ENCODE assay signal across 2 cellular contexts in the genomic region with DNA sequence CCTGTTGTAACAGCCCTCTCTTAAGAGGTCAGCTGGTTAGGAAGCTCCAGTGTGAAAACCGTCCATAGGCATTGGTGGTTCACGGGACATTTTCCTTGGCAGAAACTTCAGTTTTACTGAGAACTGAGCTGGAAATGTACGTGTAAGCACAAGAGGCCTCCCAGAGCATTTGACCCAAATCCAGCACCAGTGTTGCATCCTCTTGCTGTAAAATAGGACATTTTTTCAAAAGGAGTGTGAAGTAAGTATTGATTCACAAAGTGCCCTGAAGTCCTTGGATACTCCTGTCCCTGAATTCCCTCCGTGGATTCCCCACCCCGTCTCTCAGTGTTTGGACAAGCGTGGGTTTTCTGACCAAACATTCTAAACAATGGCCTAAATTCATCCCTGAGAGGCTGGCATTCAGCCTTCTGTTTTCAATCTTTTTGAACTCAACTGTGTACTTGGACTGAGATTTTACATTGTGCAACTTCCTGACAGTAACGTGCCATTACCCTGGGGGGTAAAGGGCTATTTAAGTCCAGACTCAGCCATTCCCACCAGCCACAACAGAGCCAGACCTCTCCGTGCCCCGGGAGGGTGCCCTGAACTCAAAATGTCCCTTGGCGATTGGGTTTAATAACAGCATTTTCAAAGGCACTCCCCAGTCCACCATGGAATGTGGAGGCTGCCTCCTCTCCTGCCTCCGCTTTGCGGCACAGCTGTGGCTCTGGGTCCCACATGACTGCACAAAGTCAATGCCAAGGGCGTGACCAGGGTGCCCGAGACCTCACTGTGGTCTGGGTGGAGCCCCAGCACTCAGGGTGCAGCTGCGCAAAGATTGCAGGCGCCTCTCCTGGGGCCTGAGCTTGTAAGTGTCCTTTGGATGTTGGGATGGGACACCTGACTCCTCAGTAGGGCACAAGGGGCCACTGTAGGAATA.
TF ChIP-seq lines count a peak whose summit lies in the region.

No MANE protein-coding gene starts in this region.

TF ChIP-seq in Ishikawa, 13 proteins besides CTCF, POLR2A, EP300 and RAD21 (continued from another document):
- peak; percentile 26; the same call in 1 of the 2 replicates for TF ChIP-seq NFIC (IDR thresholded peaks at IDR 0.05)
- TF ChIP-seq TCF12 (IDR thresholded peaks at IDR 0.05; ENCODE audit: low read depth) = peak; percentile 81
- no peak; the same call in 1 of the 2 replicates for TF ChIP-seq FOXM1 (IDR thresholded peaks at IDR 0.05; ENCODE audit: borderline replicate concordance, low read depth)
- TF ChIP-seq, protein P1, sequence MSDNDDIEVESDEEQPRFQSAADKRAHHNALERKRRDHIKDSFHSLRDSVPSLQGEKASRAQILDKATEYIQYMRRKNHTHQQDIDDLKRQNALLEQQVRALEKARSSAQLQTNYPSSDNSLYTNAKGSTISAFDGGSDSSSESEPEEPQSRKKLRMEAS (IDR thresholded peaks at IDR 0.05) = no peak

TF ChIP-seq in liver, 16 proteins besides CTCF, POLR2A, EP300 and RAD21 (continued from another document):
- TF ChIP-seq, protein P2, sequence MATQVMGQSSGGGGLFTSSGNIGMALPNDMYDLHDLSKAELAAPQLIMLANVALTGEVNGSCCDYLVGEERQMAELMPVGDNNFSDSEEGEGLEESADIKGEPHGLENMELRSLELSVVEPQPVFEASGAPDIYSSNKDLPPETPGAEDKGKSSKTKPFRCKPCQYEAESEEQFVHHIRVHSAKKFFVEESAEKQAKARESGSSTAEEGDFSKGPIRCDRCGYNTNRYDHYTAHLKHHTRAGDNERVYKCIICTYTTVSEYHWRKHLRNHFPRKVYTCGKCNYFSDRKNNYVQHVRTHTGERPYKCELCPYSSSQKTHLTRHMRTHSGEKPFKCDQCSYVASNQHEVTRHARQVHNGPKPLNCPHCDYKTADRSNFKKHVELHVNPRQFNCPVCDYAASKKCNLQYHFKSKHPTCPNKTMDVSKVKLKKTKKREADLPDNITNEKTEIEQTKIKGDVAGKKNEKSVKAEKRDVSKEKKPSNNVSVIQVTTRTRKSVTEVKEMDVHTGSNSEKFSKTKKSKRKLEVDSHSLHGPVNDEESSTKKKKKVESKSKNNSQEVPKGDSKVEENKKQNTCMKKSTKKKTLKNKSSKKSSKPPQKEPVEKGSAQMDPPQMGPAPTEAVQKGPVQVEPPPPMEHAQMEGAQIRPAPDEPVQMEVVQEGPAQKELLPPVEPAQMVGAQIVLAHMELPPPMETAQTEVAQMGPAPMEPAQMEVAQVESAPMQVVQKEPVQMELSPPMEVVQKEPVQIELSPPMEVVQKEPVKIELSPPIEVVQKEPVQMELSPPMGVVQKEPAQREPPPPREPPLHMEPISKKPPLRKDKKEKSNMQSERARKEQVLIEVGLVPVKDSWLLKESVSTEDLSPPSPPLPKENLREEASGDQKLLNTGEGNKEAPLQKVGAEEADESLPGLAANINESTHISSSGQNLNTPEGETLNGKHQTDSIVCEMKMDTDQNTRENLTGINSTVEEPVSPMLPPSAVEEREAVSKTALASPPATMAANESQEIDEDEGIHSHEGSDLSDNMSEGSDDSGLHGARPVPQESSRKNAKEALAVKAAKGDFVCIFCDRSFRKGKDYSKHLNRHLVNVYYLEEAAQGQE (IDR thresholded peaks at IDR 0.05) = peak; percentile 20
- no peak for TF ChIP-seq FOXA1 (IDR thresholded peaks at IDR 0.05)
